Comparison of ENCODE assay signal across 26 cellular contexts in the genomic region with DNA sequence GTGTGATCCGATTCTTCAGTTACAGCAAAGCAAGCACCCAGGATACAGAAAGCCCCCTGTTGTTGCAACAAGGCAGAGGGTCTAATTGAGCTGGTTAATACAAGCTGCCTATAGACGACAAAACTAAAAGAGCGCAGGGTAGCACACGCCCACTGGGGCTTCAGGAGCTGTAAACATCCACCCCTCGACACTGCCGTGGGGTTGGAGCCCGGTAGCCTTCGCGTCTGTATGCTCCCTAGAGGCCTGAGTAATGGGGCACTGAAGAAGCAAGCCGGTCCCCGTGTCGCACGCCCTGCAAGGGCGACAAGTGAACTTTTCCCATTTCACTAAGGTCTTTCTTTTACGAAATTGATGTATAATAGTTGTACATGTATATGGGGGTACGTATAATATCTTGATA. TPM values are rescaled to one million over a fixed set of nuclear protein-coding genes. Genes with fewer than 3 reads are reported as not detected.
DNase-seq lines count a peak whose midpoint lies in the region; ATAC-seq and TF ChIP-seq lines count a peak whose summit lies in the region.
"Had no signal": no experiment of that assay in that cellular context is flagged by ENCODE, and none has a peak within 500 bp of the region (broad histone marks: within the 10 kb centered on the region; RNA-seq: fewer than 3 reads in every experiment).

No MANE protein-coding gene starts in this region.

- no peak for ATAC-seq in left lobe of liver
- ATAC-seq: esophagus mucosa, psoas muscle had no signal

- H3K27me3 ChIP-seq in AG04450 (ENCODE audit: control insufficient read depth, insufficient read depth, low read length), result no peaks in the 10 kb centered on the region
- H3K27me3 ChIP-seq: ascending aorta had no signal

- H3K27ac Mint-ChIP-seq in HFFc6, result peak overlapping the region; percentile 97
- peak overlapping the region; percentile 64 for H3K27ac Mint-ChIP-seq in chondrocyte (ENCODE audit: unreplicated experiment)
- H3K27ac Mint-ChIP-seq in nephron progenitor cell, result peak overlapping the region; percentile 71
- H3K27ac Mint-ChIP-seq: activated B cell treated with CpG ODN at 0.5 μM for 24 hours; activated CD4-positive, alpha-beta memory T cell treated with anti-CD3 and anti-CD28 coated beads, Interleukin-2, amount 10 ng/mL, durations not matched to agents 7 days and 5 days; activated naive CD4-positive, alpha-beta T cell treated with anti-CD3 and anti-CD28 coated beads, Interleukin-2, amount 10 ng/mL, durations not matched to agents 7 days and 5 days had no signal

- peak overlapping the region; percentile 99 for H3K27ac ChIP-seq in AG04450 (ENCODE audit: low read depth, low read length)
- H3K27ac ChIP-seq: ascending aorta, C4-2B, HL-60, PC-9, psoas muscle had no signal

- peaks cover 76% of the 10 kb centered on the region for H3K4me1 Mint-ChIP-seq in HFFc6 (ENCODE audit: low read depth)
- H3K4me1 Mint-ChIP-seq in chondrocyte (ENCODE audit: low read depth), result peaks cover 48% of the 10 kb centered on the region
- H3K4me1 Mint-ChIP-seq in nephron progenitor cell, result peaks cover 40% of the 10 kb centered on the region

- H3K9me3 Mint-ChIP-seq in HFFc6 (peaks cover 11% of the 10 kb centered on the region; the same call in 1 of the 2 replicates), chondrocyte (ENCODE audit: low read depth) (no peaks in the 10 kb centered on the region), nephron progenitor cell (peaks cover 6% of the 10 kb centered on the region)
- H3K9me3 Mint-ChIP-seq: activated B cell treated with CpG ODN at 0.5 μM for 24 hours; activated CD4-positive, alpha-beta memory T cell treated with anti-CD3 and anti-CD28 coated beads, Interleukin-2, amount 10 ng/mL, durations not matched to agents 7 days and 5 days; activated naive CD4-positive, alpha-beta T cell treated with anti-CD3 and anti-CD28 coated beads, Interleukin-2, amount 10 ng/mL, durations not matched to agents 7 days and 5 days; central memory CD8-positive, alpha-beta T cell had no signal

- POLR2A ChIA-PET in AG04450 (lab: Yijun Ruan, JAX), result no interaction called here

- H3K27me3 Mint-ChIP-seq in HFFc6 (ENCODE audit: insufficient read depth), result no peaks in the 10 kb centered on the region; the same call in none of the 2 replicates
- H3K27me3 Mint-ChIP-seq in chondrocyte (ENCODE audit: low read depth), result no peaks in the 10 kb centered on the region
- H3K27me3 Mint-ChIP-seq in nephron progenitor cell (ENCODE audit: low read depth, poor library complexity), result peaks cover 2% of the 10 kb centered on the region
- H3K27me3 Mint-ChIP-seq: activated CD4-positive, alpha-beta memory T cell treated with anti-CD3 and anti-CD28 coated beads, Interleukin-2, amount 10 ng/mL, durations not matched to agents 7 days and 5 days; central memory CD8-positive, alpha-beta T cell had no signal

- H3K9me3 ChIP-seq in AG04450 (ENCODE audit: control insufficient read depth, insufficient read depth, low read length), result peaks cover 3% of the 10 kb centered on the region; the same call in 1 of the 2 replicates
- H3K9me3 ChIP-seq: ascending aorta, psoas muscle had no signal

- H3K4me3 Mint-ChIP-seq in HFFc6 (peak overlapping the region; percentile 22; the same call in 1 of the 2 replicates), chondrocyte (ENCODE audit: unreplicated experiment) (no peak overlapping the region), nephron progenitor cell (peak overlapping the region; percentile 12)
- H3K4me3 Mint-ChIP-seq: activated B cell treated with CpG ODN at 0.5 μM for 24 hours; activated CD4-positive, alpha-beta memory T cell treated with anti-CD3 and anti-CD28 coated beads, Interleukin-2, amount 10 ng/mL, durations not matched to agents 7 days and 5 days; activated naive CD4-positive, alpha-beta T cell treated with anti-CD3 and anti-CD28 coated beads, Interleukin-2, amount 10 ng/mL, durations not matched to agents 7 days and 5 days; central memory CD8-positive, alpha-beta T cell had no signal

- H3K36me3 Mint-ChIP-seq in HFFc6 (ENCODE audit: low read depth) (peaks cover 14% of the 10 kb centered on the region; the same call in 1 of the 2 replicates), chondrocyte (ENCODE audit: low read depth) (no peaks in the 10 kb centered on the region), nephron progenitor cell (ENCODE audit: low read depth) (no peaks in the 10 kb centered on the region)
- H3K36me3 Mint-ChIP-seq: activated naive CD4-positive, alpha-beta T cell treated with anti-CD3 and anti-CD28 coated beads, Interleukin-2, amount 10 ng/mL, durations not matched to agents 7 days and 5 days had no signal

- DNase-seq in AG04450 (ENCODE audit: low read depth, low spot score) (no peak), HFFc6 (no peak), chondrocyte (ENCODE audit: low spot score) (no peak), nephron progenitor cell (no peak), NCI-H524 treated with DMSO at 0.1 percent for 48 hours (lab: John Stamatoyannopoulos, UW) (no peak), left lobe of liver (ENCODE audit: low spot score) (no peak), iPS-NIHi11 (ENCODE audit: low spot score) (no peak)
- DNase-seq in activated CD4-positive, alpha-beta T cell treated with anti-CD3 and anti-CD28 coated beads for 48 hours, result no peak
- DNase-seq: activated B cell treated with CpG ODN at 0.5 μM for 24 hours; activated CD4-positive, alpha-beta memory T cell treated with anti-CD3 and anti-CD28 coated beads, Interleukin-2, amount 10 ng/mL, durations not matched to agents 7 days and 5 days; activated naive CD4-positive, alpha-beta T cell treated with anti-CD3 and anti-CD28 coated beads, Interleukin-2, amount 10 ng/mL, durations not matched to agents 7 days and 5 days; activated T-cell treated with anti-CD3 and anti-CD28 coated beads, Interleukin-2, amount 50 U/mL, for 1 hour; effector CD8-positive, alpha-beta T cell; KBM-7; NCI-H2227 treated with DMSO at 0.1 percent for 48 hours; PC-9; psoas muscle; stimulated activated CD4-positive, alpha-beta T cell treated with anti-CD3 and anti-CD28 coated beads, Interleukin-2, amount 100 ng/mL, for 48 hours had no signal

- TF ChIP-seq CTCF in AG04450 (IDR thresholded peaks at IDR 0.05; ENCODE audit: low read depth, low read length) (no peak), HFFc6 (IDR thresholded peaks at IDR 0.05) (no peak), chondrocyte (IDR thresholded peaks at IDR 0.05) (no peak), nephron progenitor cell (IDR thresholded peaks at IDR 0.05) (no peak)

- no peak overlapping the region for H3K4me3 ChIP-seq in AG04450 (ENCODE audit: low read depth, low read length)
- H3K4me3 ChIP-seq: ascending aorta, PC-9, psoas muscle had no signal

- CTCF ChIA-PET in AG04450 (lab: Charles Lee), result interaction anchor here (0.7 to 2.6 kb wide), 5 partner anchors 17 to 195 kb away, joined by 3 to 19 read pairs (median 3); no protein-coding TSS in a partner anchor

RNA-seq across cellular contexts. Expression of a gene that starts 24.7 kb away (rescaled TPM):
- polyA plus RNA-seq in AG04450 (2011; rRNA removed), result 2.6 and 2.7 TPM in 2 replicates
- 2.5 and 2.7 TPM in 2 replicates for polyA minus RNA-seq in AG04450 (2011; rRNA and poly(A)+ RNA removed)
- under 1 TPM in 1 of 6 experiments, not detected in 5; 0.14 TPM for total RNA-seq in HFFc6 (2021; fragmentation: NEBNext Ultra II Directional; extraction: Animal tissue kit (Norgen Biotek cat#: 25700))
- total RNA-seq in chondrocyte (0.30 to 1.3 TPM (median 0.38 TPM) in 3 replicates), left lobe of liver (not detected)
- total RNA-seq: activated B cell treated with CpG ODN at 0.5 μM for 24 hours; activated CD4-positive, alpha-beta memory T cell treated with anti-CD3 and anti-CD28 coated beads, Interleukin-2, amount 10 ng/mL, durations not matched to agents 7 days and 5 days; ascending aorta; esophagus mucosa; PC-9; T-helper 2 cell treated with Interferon-gamma antibody and Interleukin-4, amounts not matched to agents 100 ng/mL and 5 ng/mL, for 36 hours had no signal
- polyA plus RNA-seq: neural cell, urinary bladder had no signal
